Comparison of ENCODE assay signal across 9 cellular contexts in the genomic region with DNA sequence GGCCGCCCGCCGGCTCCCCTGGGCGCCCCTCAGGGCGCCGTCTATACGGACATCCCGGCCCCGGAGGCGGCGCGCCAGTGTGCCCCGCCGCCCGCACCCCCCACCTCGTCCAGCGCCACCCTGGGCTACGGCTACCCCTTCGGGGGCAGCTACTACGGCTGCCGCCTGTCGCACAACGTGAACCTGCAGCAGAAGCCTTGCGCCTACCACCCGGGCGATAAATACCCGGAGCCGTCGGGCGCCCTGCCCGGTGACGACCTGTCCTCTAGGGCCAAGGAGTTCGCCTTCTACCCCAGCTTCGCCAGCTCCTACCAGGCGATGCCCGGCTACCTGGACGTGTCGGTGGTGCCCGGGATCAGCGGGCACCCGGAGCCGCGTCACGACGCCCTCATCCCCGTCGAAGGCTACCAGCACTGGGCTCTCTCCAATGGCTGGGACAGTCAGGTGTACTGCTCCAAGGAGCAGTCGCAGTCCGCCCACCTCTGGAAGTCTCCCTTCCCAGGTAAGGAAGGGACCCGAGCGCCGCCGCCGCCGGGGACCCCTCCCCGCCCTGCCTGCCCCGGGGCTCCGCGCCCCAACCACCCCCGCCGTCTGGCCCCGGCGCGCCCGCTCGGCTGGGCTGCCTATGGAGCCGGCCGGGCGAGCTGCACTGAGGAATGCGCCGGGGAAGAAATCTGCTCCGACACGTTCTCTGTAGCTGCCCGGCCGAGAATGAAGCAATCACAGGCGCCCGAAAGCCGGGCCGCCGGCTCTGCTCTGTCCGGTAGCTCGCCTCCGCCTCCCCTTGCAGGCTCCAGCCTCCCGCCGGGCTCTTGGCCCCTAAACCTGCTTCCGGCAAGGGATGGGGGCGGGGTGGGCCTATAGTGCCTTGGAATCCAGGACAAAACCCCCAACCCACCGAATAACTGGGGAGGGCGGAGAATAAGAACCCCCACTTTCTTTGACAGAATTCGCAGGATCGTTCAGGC. TPM values are rescaled to one million over a fixed set of nuclear protein-coding genes. Genes with fewer than 3 reads are reported as not detected.
DNase-seq lines count a peak whose midpoint lies in the region; ATAC-seq and TF ChIP-seq lines count a peak whose summit lies in the region.
"Had no signal": no experiment of that assay in that cellular context is flagged by ENCODE, and none has a peak within 500 bp of the region (broad histone marks: within the 10 kb centered on the region; RNA-seq: fewer than 3 reads in every experiment).

No MANE protein-coding gene starts in this region.

- H3K27me3 Mint-ChIP-seq in brain (peaks cover 100% of the 10 kb centered on the region), HFFc6 (ENCODE audit: insufficient read depth) (peaks cover 75% of the 10 kb centered on the region)

- peak overlapping the region; percentile 13 for H3K4me2 ChIP-seq in mesenchymal stem cell (ENCODE audit: low read length, poor library complexity, severe bottlenecking)

- peak; percentile 62 for DNase-seq in A673 (ENCODE audit: low spot score)
- peak; percentile 28 to 65 for DNase-seq in HAP-1 (ENCODE audit: low spot score in 2 of 2)
- peak; percentile 29 for DNase-seq in mesenchymal stem cell
- no peak for DNase-seq in H4 (ENCODE audit: low spot score)
- DNase-seq in HFFc6, result no peak
- DNase-seq in activated naive CD4-positive, alpha-beta T cell treated with anti-CD3 and anti-CD28 coated beads, Interleukin-2, amount 50 U/mL, for 16 hours, result no peak

- intact Hi-C loops in A673 (cut with micrococcal nuclease; ENCODE audit: unreplicated experiment), result loop anchor here (5.0 kb wide), 1 partner anchor 157 kb away; no protein-coding TSS in a partner anchor

- H3K36me3 ChIP-seq in A673 (ENCODE audit: insufficient read depth, low read length, poor library complexity, severe bottlenecking), result no peaks in the 10 kb centered on the region
- H3K36me3 ChIP-seq in HAP-1 (replicated peaks), result no peaks in the 10 kb centered on the region
- H3K36me3 ChIP-seq in mesenchymal stem cell (ENCODE audit: control insufficient read depth in 1 of 2, insufficient read depth in 2 of 2, low read depth in 1 of 2, low read length in 2 of 2), result peaks cover 0 to 2% of the 10 kb centered on the region in 2 experiments
- H3K36me3 ChIP-seq: thoracic aorta had no signal

- H3K4ac ChIP-seq in mesenchymal stem cell (ENCODE audit: low read depth in 1 of 2, low read length in 2 of 2), result no peak overlapping the region

- no peaks in the 10 kb centered on the region for H3K79me1 ChIP-seq in mesenchymal stem cell (replicated peaks; ENCODE audit: low read length, poor library complexity, severe bottlenecking)

- 7% methylated on average over 83 of the region's 91 CpGs for WGBS in mesenchymal stem cell

- no peak for ATAC-seq in HG02759 (IDR thresholded peaks at IDR 0.05; ENCODE audit: unreplicated experiment)

- no peak overlapping the region for H2AFZ ChIP-seq in mesenchymal stem cell (ENCODE audit: low read depth, low read length)

- H3K27me3 ChIP-seq in A673 (replicated peaks; ENCODE audit: insufficient read depth, low read depth, low read length, poor library complexity) (no peaks in the 10 kb centered on the region), HAP-1 (ENCODE audit: low read depth) (peaks cover 12% of the 10 kb centered on the region), mesenchymal stem cell (ENCODE audit: control insufficient read depth in 1 of 2, insufficient read depth in 1 of 2, low read length in 2 of 2) (peaks cover 90 to 96% of the 10 kb centered on the region in 2 experiments)

- H2BK15ac ChIP-seq in mesenchymal stem cell (ENCODE audit: low read depth, poor library complexity, severe bottlenecking), result no peak overlapping the region

- peak overlapping the region in 1 of 2 experiments; percentile 34 for H3K23ac ChIP-seq in mesenchymal stem cell (ENCODE audit: low read length in 2 of 2)

- no TSS peak for BruUV-seq in A673 (replicated peaks; lab: Mats Ljungman, UMichigan)

- H3K4me3 ChIP-seq in A673 (ENCODE audit: low read depth, low read length, poor library complexity, severe bottlenecking) (peak overlapping the region; percentile 79), HAP-1 (peak overlapping the region; percentile 46), mesenchymal stem cell (ENCODE audit: insufficient read depth in 1 of 2, low read depth in 1 of 2, low read length in 2 of 2) (no peak overlapping the region)

- POLR2A ChIA-PET in A673 (lab: Charles Lee; ENCODE audit: low non-redundant PET), result interaction anchor here (0.6 kb wide), 2 partner anchors 11 to 78 kb away, joined by 3 to 4 read pairs; no protein-coding TSS in a partner anchor

- TF ChIP-seq CTCF in A673 (conservative IDR thresholded peaks at IDR 0.05; ENCODE audit: low read depth, low read length) (no peak), brain (conservative IDR thresholded peaks at IDR 0.05) (no peak), HFFc6 (IDR thresholded peaks at IDR 0.05) (no peak)

- no peak overlapping the region for H3K9ac ChIP-seq in mesenchymal stem cell (ENCODE audit: low read length)

- H3K4me1 ChIP-seq in A673 (ENCODE audit: insufficient read depth, low read length, poor library complexity, severe bottlenecking) (peaks cover 13% of the 10 kb centered on the region), HAP-1 (peaks cover 25% of the 10 kb centered on the region), mesenchymal stem cell (ENCODE audit: control insufficient read depth, insufficient read depth, low read depth, low read length) (peaks cover 13% of the 10 kb centered on the region)

- H3K27ac Mint-ChIP-seq in brain, result no peak overlapping the region
- no peak overlapping the region for H3K27ac Mint-ChIP-seq in HFFc6

- no peak overlapping the region for H2BK120ac ChIP-seq in mesenchymal stem cell (ENCODE audit: low read depth, low read length)

- H2BK5ac ChIP-seq in mesenchymal stem cell (ENCODE audit: low read depth, low read length, poor library complexity, severe bottlenecking), result no peak overlapping the region

- H3K36me3 Mint-ChIP-seq in brain (no peaks in the 10 kb centered on the region), HFFc6 (ENCODE audit: low read depth) (no peaks in the 10 kb centered on the region)

- no peak overlapping the region for H2AK5ac ChIP-seq in mesenchymal stem cell (ENCODE audit: low read length, severe bottlenecking)

- H3K9me3 Mint-ChIP-seq in brain (peaks cover 0 to 17% (median 4%) of the 10 kb centered on the region in 5 experiments), HFFc6 (no peaks in the 10 kb centered on the region)

- no peak overlapping the region for H3K18ac ChIP-seq in mesenchymal stem cell (ENCODE audit: low read depth in 1 of 2, low read length in 2 of 2)

- H2BK12ac ChIP-seq in mesenchymal stem cell (ENCODE audit: low read length in 2 of 2), result no peak overlapping the region

- no peak overlapping the region for H4K8ac ChIP-seq in mesenchymal stem cell (ENCODE audit: low read length)

- CTCF ChIA-PET in A673 (lab: Charles Lee), result no interaction called here

- H4K91ac ChIP-seq in mesenchymal stem cell (ENCODE audit: low read length), result no peak overlapping the region

- no peaks in the 10 kb centered on the region for H3K9me3 ChIP-seq in A673 (ENCODE audit: low read depth, low read length, poor library complexity, severe bottlenecking)
- no peaks in the 10 kb centered on the region for H3K9me3 ChIP-seq in HAP-1
- no peaks in the 10 kb centered on the region for H3K9me3 ChIP-seq in mesenchymal stem cell (ENCODE audit: control insufficient read depth, low read length)
- H3K9me3 ChIP-seq: thoracic aorta had no signal

- in situ Hi-C loops in HAP-1 (cut with MboI; ENCODE audit: low sequenced_read_pairs), result no loop called here

- H3K27ac ChIP-seq in A673 (ENCODE audit: low read depth, low read length, poor library complexity, severe bottlenecking) (peak overlapping the region; percentile 70), mesenchymal stem cell (ENCODE audit: low read length, poor library complexity, severe bottlenecking) (no peak overlapping the region)

- H3K4me3 Mint-ChIP-seq in brain, result peak overlapping the region; percentile 59 to 76 (median 69)
- H3K4me3 Mint-ChIP-seq in HFFc6, result no peak overlapping the region

- no peak overlapping the region for H3K14ac ChIP-seq in mesenchymal stem cell (ENCODE audit: low read length in 2 of 2)

- peaks cover 10% of the 10 kb centered on the region for H3K4me1 Mint-ChIP-seq in brain
- peaks cover 6% of the 10 kb centered on the region for H3K4me1 Mint-ChIP-seq in HFFc6 (ENCODE audit: low read depth)

RNA-seq across cellular contexts. Expression of a gene that starts 0.8 kb away (rescaled TPM):
- total RNA-seq in A673 (2021), result 10.1 and 10.7 TPM in 2 replicates
- not detected for polyA plus RNA-seq in brain (ENCODE audit: insufficient read depth, low read depth, low replicate concordance)
- polyA plus RNA-seq in mesenchymal stem cell (2013, experiment 1 of 2), result not detected
- not detected for polyA plus RNA-seq in mesenchymal stem cell (2013, experiment 2 of 2)
- total RNA-seq in H4 (2014; rRNA removed; shearing (Covaris generic)), result 2.0 and 4.4 TPM in 2 replicates
- not detected for total RNA-seq in HFFc6 (2021; fragmentation: NEBNext Ultra II Directional; extraction: Animal tissue kit (Norgen Biotek cat#: 25700))
- total RNA-seq: thoracic aorta had no signal

RNA-seq across cellular contexts. Expression of a gene that starts 15.3 kb away (rescaled TPM):
- total RNA-seq in A673 (2021), result 4.6 and 6.1 TPM in 2 replicates
- not detected for polyA plus RNA-seq in brain (ENCODE audit: insufficient read depth, low read depth, low replicate concordance)
- not detected for polyA plus RNA-seq in mesenchymal stem cell (2013, experiment 1 of 2)
- not detected for polyA plus RNA-seq in mesenchymal stem cell (2013, experiment 2 of 2)
- total RNA-seq in H4 (2014; rRNA removed; shearing (Covaris generic)), result not detected in 2 replicates
- not detected for total RNA-seq in HFFc6 (2021; fragmentation: NEBNext Ultra II Directional; extraction: Animal tissue kit (Norgen Biotek cat#: 25700))
- total RNA-seq: thoracic aorta had no signal

RNA-seq across cellular contexts. Expression of a gene that starts 33.5 kb away (rescaled TPM):
- 5.7 and 7.0 TPM in 2 replicates for total RNA-seq in A673 (2021)
- not detected for polyA plus RNA-seq in brain (ENCODE audit: insufficient read depth, low read depth, low replicate concordance)
- polyA plus RNA-seq in mesenchymal stem cell (2013, experiment 1 of 2), result 1.1 TPM
- 0.97 TPM for polyA plus RNA-seq in mesenchymal stem cell (2013, experiment 2 of 2)
- 0.21 and 1.1 TPM in 2 replicates for total RNA-seq in H4 (2014; rRNA removed; shearing (Covaris generic))
- 1 to 10 TPM in 4 of 6 experiments, under 1 TPM in 2; 0.09 to 2.2 (median 1.8) TPM for total RNA-seq in HFFc6 (2021; fragmentation: NEBNext Ultra II Directional; extraction: Animal tissue kit (Norgen Biotek cat#: 25700))
- total RNA-seq: thoracic aorta had no signal

RNA-seq across cellular contexts. Expression of a gene that starts 35.3 kb away (rescaled TPM):
- 5.4 and 5.5 TPM in 2 replicates for total RNA-seq in A673 (2021)
- polyA plus RNA-seq in brain (ENCODE audit: insufficient read depth, low read depth, low replicate concordance), result not detected
- polyA plus RNA-seq in mesenchymal stem cell (2013, experiment 1 of 2), result 2.4 TPM
- polyA plus RNA-seq in mesenchymal stem cell (2013, experiment 2 of 2), result 1.7 TPM
- 1.6 and 2.7 TPM in 2 replicates for total RNA-seq in H4 (2014; rRNA removed; shearing (Covaris generic))
- total RNA-seq in HFFc6 (2021; fragmentation: NEBNext Ultra II Directional; extraction: Animal tissue kit (Norgen Biotek cat#: 25700)), result 1 to 10 TPM in 4 of 6 experiments, under 1 TPM in 1, not detected in 1; 0.26 to 3.7 (median 2.8) TPM
- total RNA-seq: thoracic aorta had no signal

RNA-seq across cellular contexts. Expression of a gene that starts 45.5 kb away (rescaled TPM):
- total RNA-seq in A673 (2021), result 27.8 and 30.4 TPM in 2 replicates
- not detected for polyA plus RNA-seq in brain (ENCODE audit: insufficient read depth, low read depth, low replicate concordance)
- 8.9 TPM for polyA plus RNA-seq in mesenchymal stem cell (2013, experiment 1 of 2)
- 9.4 TPM for polyA plus RNA-seq in mesenchymal stem cell (2013, experiment 2 of 2)
- 2.0 and 8.7 TPM in 2 replicates for total RNA-seq in H4 (2014; rRNA removed; shearing (Covaris generic))
- total RNA-seq in HFFc6 (2021; fragmentation: NEBNext Ultra II Directional; extraction: Animal tissue kit (Norgen Biotek cat#: 25700)), result 1 to 10 TPM in 3 of 6 experiments, under 1 TPM in 2, not detected in 1; 0.33 to 1.4 (median 1.3) TPM
- total RNA-seq: thoracic aorta had no signal

Comparison
In these comparisons a context has a peak if more than half of its experiments do, and no peak if none do; other contexts are left out.
1. DNase-seq: peak in A673 (single experiment), HAP-1 (2 of 2) and mesenchymal stem cell (single experiment); none in H4 (single experiment), HFFc6 (single experiment) and activated naive CD4-positive, alpha-beta T cell treated with anti-CD3 and anti-CD28 coated beads, Interleukin-2, amount 50 U/mL, for 16 hours (single experiment).
2. H3K4me3 ChIP-seq: peak in A673 (single experiment) and HAP-1 (single experiment); none in mesenchymal stem cell (0 of 2).